In the genomic region with DNA sequence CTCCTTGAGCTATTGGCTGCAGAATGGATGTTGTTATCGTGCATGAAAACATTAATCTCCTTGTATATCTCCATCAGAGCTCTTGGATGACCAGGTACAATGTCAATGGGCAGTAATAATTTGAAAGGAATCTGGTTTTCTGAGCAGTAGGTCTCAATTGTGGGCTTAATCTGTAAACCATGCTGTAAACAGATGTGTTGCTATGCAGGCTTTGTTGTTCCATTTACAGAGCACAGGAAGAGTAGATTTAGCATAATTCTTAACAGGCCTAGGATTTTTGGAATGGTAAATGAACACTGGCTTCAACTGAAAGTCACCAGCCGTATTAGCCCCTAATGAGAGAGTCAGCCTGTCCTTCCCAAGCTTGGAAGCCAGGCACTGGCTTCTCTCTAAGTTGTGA, we compare ENCODE assay signal across 25 cellular contexts.
"Had no signal": no experiment of that assay in that cellular context is flagged by ENCODE, and none has a peak within 500 bp of the region (broad histone marks: within the 10 kb centered on the region; RNA-seq: fewer than 3 reads in every experiment).

No MANE protein-coding gene starts in this region.

- H3K9me3 Mint-ChIP-seq: activated CD4-positive, alpha-beta memory T cell treated with anti-CD3 and anti-CD28 coated beads for 36 hours; activated CD4-positive, alpha-beta T cell treated with anti-CD3 and anti-CD28 coated beads, Interleukin-2, amount 10 ng/mL, durations not matched to agents 24 days and 14 days; activated T-cell treated with anti-CD3 and anti-CD28 coated beads, Interleukin-2, amount 50 U/mL, for 24 hours; effector memory CD8-positive, alpha-beta T cell; naive B cell; stimulated activated naive CD8-positive, alpha-beta T cell treated with anti-CD3 and anti-CD28 coated beads, Interleukin-15, Interleukin-2, amounts not matched to agents 100 ng/mL and 50 ng/mL, for 24 hours had no signal

- ATAC-seq: body of pancreas; effector memory CD8-positive, alpha-beta T cell; esophagus mucosa; gastrocnemius medialis; right lobe of liver; T-helper 17 cell had no signal

- DNase-seq: activated CD4-positive, alpha-beta memory T cell treated with anti-CD3 and anti-CD28 coated beads for 36 hours; activated CD4-positive, alpha-beta T cell treated with anti-CD3 and anti-CD28 coated beads, Interleukin-2, amount 10 ng/mL, durations not matched to agents 24 days and 14 days; activated CD4-positive, CD25-positive, alpha-beta regulatory T cell treated with anti-CD3 and anti-CD28 coated beads, Interleukin-2, amount 50 U/mL, for 72 hours; activated CD8-positive, alpha-beta memory T cell treated with anti-CD3 and anti-CD28 coated beads, Interleukin-2, amount 50 U/mL, for 4 hours; activated gamma-delta T cell; activated naive CD4-positive, alpha-beta T cell treated with anti-CD3 and anti-CD28 coated beads, Interleukin-2, amount 50 U/mL, for 16 hours; activated T-cell treated with anti-CD3 and anti-CD28 coated beads, Interleukin-2, amount 50 U/mL, for 24 hours; anterior cingulate cortex; body of pancreas; effector memory CD8-positive, alpha-beta T cell; gastrocnemius medialis; glutamatergic neuron; islet precursor cell; left ventricle myocardium inferior; naive B cell; ovary; right lobe of liver; stimulated activated CD4-positive, alpha-beta T cell treated with anti-CD3 and anti-CD28 coated beads, Interleukin-2, amount 100 ng/mL, for 48 hours; T-helper 17 cell; T1000; upper lobe of left lung had no signal

- H3K27ac Mint-ChIP-seq: activated CD4-positive, alpha-beta memory T cell treated with anti-CD3 and anti-CD28 coated beads for 36 hours; stimulated activated naive CD8-positive, alpha-beta T cell treated with anti-CD3 and anti-CD28 coated beads, Interleukin-15, Interleukin-2, amounts not matched to agents 100 ng/mL and 50 ng/mL, for 24 hours; T-helper 17 cell had no signal

- H3K36me3 ChIP-seq: gastrocnemius medialis, ovary, right lobe of liver, vagina had no signal

- H3K4me3 Mint-ChIP-seq: activated CD4-positive, alpha-beta memory T cell treated with anti-CD3 and anti-CD28 coated beads for 36 hours; activated CD4-positive, alpha-beta T cell treated with anti-CD3 and anti-CD28 coated beads, Interleukin-2, amount 10 ng/mL, durations not matched to agents 24 days and 14 days; activated T-cell treated with anti-CD3 and anti-CD28 coated beads, Interleukin-2, amount 50 U/mL, for 24 hours; effector memory CD8-positive, alpha-beta T cell; naive B cell; stimulated activated naive CD8-positive, alpha-beta T cell treated with anti-CD3 and anti-CD28 coated beads, Interleukin-15, Interleukin-2, amounts not matched to agents 100 ng/mL and 50 ng/mL, for 24 hours; T-helper 17 cell had no signal

- H3K27ac ChIP-seq: body of pancreas, gastrocnemius medialis, left ventricle myocardium inferior, ovary, right lobe of liver, upper lobe of left lung, vagina had no signal

- H3K4me1 ChIP-seq: body of pancreas, right lobe of liver had no signal

- H3K27me3 ChIP-seq: body of pancreas, gastrocnemius medialis, ovary, right lobe of liver, upper lobe of left lung, vagina had no signal

- H3K4me3 ChIP-seq: body of pancreas, gastrocnemius medialis, left ventricle myocardium inferior, ovary, right lobe of liver, upper lobe of left lung, vagina had no signal

- H3K27me3 Mint-ChIP-seq: activated CD4-positive, alpha-beta memory T cell treated with anti-CD3 and anti-CD28 coated beads for 36 hours; activated CD4-positive, alpha-beta T cell treated with anti-CD3 and anti-CD28 coated beads, Interleukin-2, amount 10 ng/mL, durations not matched to agents 24 days and 14 days; activated T-cell treated with anti-CD3 and anti-CD28 coated beads, Interleukin-2, amount 50 U/mL, for 24 hours; effector memory CD8-positive, alpha-beta T cell; naive B cell; progenitor cell of endocrine pancreas; stimulated activated naive CD8-positive, alpha-beta T cell treated with anti-CD3 and anti-CD28 coated beads, Interleukin-15, Interleukin-2, amounts not matched to agents 100 ng/mL and 50 ng/mL, for 24 hours; T-helper 17 cell had no signal

- H3K9me3 ChIP-seq: body of pancreas, gastrocnemius medialis, left ventricle myocardium inferior, ovary, right lobe of liver, upper lobe of left lung, vagina had no signal
